ENCODE assay signal across 28 cellular contexts in genomic region chr14:39615352-39615751, GRCh38.
DNase-seq lines count a peak whose midpoint lies in the region; ATAC-seq and TF ChIP-seq lines count a peak whose summit lies in the region.
"Had no signal": no experiment of that assay in that cellular context is flagged by ENCODE, and none has a peak within 500 bp of the region (broad histone marks: within the 10 kb centered on the region; RNA-seq: fewer than 3 reads in every experiment).

No MANE protein-coding gene starts in this region.

- H2AFZ ChIP-seq in smooth muscle cell (ENCODE audit: low read depth), result no peak overlapping the region
- H2AFZ ChIP-seq: PC-9 had no signal

- no peak overlapping the region for H3K4me3 ChIP-seq in smooth muscle cell
- H3K4me3 ChIP-seq: GM12878, HAP-1, PC-9, SJCRH30 had no signal

- no peaks in the 10 kb centered on the region for H3K27me3 ChIP-seq in smooth muscle cell (ENCODE audit: low read depth)
- H3K27me3 ChIP-seq: SJCRH30 had no signal

- peak; percentile 3 for DNase-seq in DMS53 (lab: John Stamatoyannopoulos, UW)
- DNase-seq in DMS53 treated with DMSO at 0.1 percent for 48 hours (lab: John Stamatoyannopoulos, UW; ENCODE audit: unreplicated experiment), result no peak
- DNase-seq in HuH-7 (ENCODE audit: low spot score), result peak; percentile 25
- no peak for DNase-seq in smooth muscle cell (lab: John Stamatoyannopoulos, UW; ENCODE audit: unreplicated experiment)
- DNase-seq in cortex of kidney (lab: John Stamatoyannopoulos, UW), result no peak
- no peak for DNase-seq in T-helper 2 cell
- DNase-seq: Caco-2; CD8-positive, alpha-beta T cell; GOT3; HFFc6; Karpas-422; NCI-H1092; NCI-H1417 treated with DMSO at 0.1 percent for 48 hours; NCI-H1694 treated with DMSO at 0.1 percent for 48 hours; NCI-H2081; NCI-H446 treated with DMSO at 0.1 percent for 48 hours; NCI-H526; PC-9; SJCRH30 had no signal

- H3K27ac ChIP-seq in angular gyrus (ENCODE audit: low read depth, low read length) (peak overlapping the region; percentile 11), smooth muscle cell (ENCODE audit: low read depth) (peak overlapping the region; percentile 27)
- H3K27ac ChIP-seq: 22Rv1, C4-2B, HL-60, PC-9, SJCRH30 had no signal

- H3K4me2 ChIP-seq in smooth muscle cell, result no peak overlapping the region
- H3K4me2 ChIP-seq: PC-9 had no signal

- H3K36me3 ChIP-seq in smooth muscle cell (ENCODE audit: low read depth), result no peaks in the 10 kb centered on the region
- H3K36me3 ChIP-seq: HAP-1, SJCRH30 had no signal

- no peak overlapping the region for H3K9ac ChIP-seq in smooth muscle cell (ENCODE audit: low read depth)

- no peak for TF ChIP-seq CTCF in smooth muscle cell (IDR thresholded peaks at IDR 0.05; ENCODE audit: borderline replicate concordance, insufficient read depth, poor library complexity, severe bottlenecking)

- WGBS in smooth muscle cell (ENCODE audit: low lambda C conversion rate), result 51% methylated on average over 2 of the region's 2 CpGs

- no peaks in the 10 kb centered on the region for H3K79me2 ChIP-seq in smooth muscle cell (ENCODE audit: low read depth)

- H3F3A ChIP-seq in smooth muscle cell (ENCODE audit: low read depth), result no peaks in the 10 kb centered on the region

- no peak for ATAC-seq in HG02840 (IDR thresholded peaks at IDR 0.05; ENCODE audit: low FRiP score, unreplicated experiment)
- ATAC-seq: CD8-positive, alpha-beta T cell; Right ventricle myocardium inferior; SK-N-SH treated with all-trans-retinoic acid at 6 μM for 48 hours had no signal

- H3K9me3 ChIP-seq in smooth muscle cell (replicated peaks; ENCODE audit: low read depth), result no peaks in the 10 kb centered on the region
- H3K9me3 ChIP-seq: Caco-2, HAP-1, SJCRH30 had no signal

- no peaks in the 10 kb centered on the region for H3K4me1 ChIP-seq in smooth muscle cell (ENCODE audit: low read depth)
- H3K4me1 ChIP-seq: Caco-2, HAP-1, SJCRH30 had no signal

- H4K20me1 ChIP-seq in smooth muscle cell (ENCODE audit: low read depth), result no peaks in the 10 kb centered on the region

Comparison
In these comparisons a context has a peak if more than half of its experiments do, and no peak if none do; other contexts are left out.
1. DNase-seq: peak in DMS53 (single experiment) and HuH-7 (single experiment); none in DMS53 treated with DMSO at 0.1 percent for 48 hours (single experiment), smooth muscle cell (single experiment), cortex of kidney (single experiment) and T-helper 2 cell (0 of 5).